In genomic region chr6:42727084-42727601, GRCh38 we compare ENCODE assay signal across 8 cellular contexts. TPM values are rescaled to one million over a fixed set of nuclear protein-coding genes. Genes with fewer than 3 reads are reported as not detected.
DNase-seq lines count a peak whose midpoint lies in the region; ATAC-seq and TF ChIP-seq lines count a peak whose summit lies in the region.

No MANE protein-coding gene starts in this region.

- no peak overlapping the region for H3K4ac ChIP-seq in H9 (ENCODE audit: low read depth, low read length)

- no peak overlapping the region for H2BK120ac ChIP-seq in H9 (ENCODE audit: low read depth, low read length, poor library complexity, severe bottlenecking)

- no peak for DNase-seq in AG04449 (ENCODE audit: low read depth, low spot score)
- DNase-seq in H9 = peak; percentile 34
- no peak for DNase-seq in adipocyte (ENCODE audit: low read depth)
- DNase-seq in left colon = peak in 1 of 2 donors; percentile 33
- DNase-seq in stimulated activated naive B cell treated with anti-CD40 and anti-IgM and Interleukin-4, amounts not matched to agents 10 μg/mL and 1 μg/mL and 100 μg/mL, for 72 hours = no peak
- DNase-seq in T1000 (lab: John Stamatoyannopoulos, UW) = no peak
- DNase-seq in A172 (ENCODE audit: low spot score) = no peak

- H2BK12ac ChIP-seq in H9 (ENCODE audit: insufficient read length, low read depth, low read length) = no peak overlapping the region

- TF ChIP-seq CTCF in AG04449 (IDR thresholded peaks at IDR 0.05; ENCODE audit: insufficient read depth, low read length, missing control alignments) (no peak), H9 (conservative IDR thresholded peaks at IDR 0.05) (no peak)

- H3K27ac Mint-ChIP-seq in H9 = no peak overlapping the region; a peak in 1 of 7 replicates
- peak overlapping the region; percentile 96 for H3K27ac Mint-ChIP-seq in stimulated activated naive B cell treated with anti-CD40 and anti-IgM and Interleukin-4, amounts not matched to agents 10 μg/mL and 1 μg/mL and 100 μg/mL, for 72 hours

- peaks cover 3% of the 10 kb centered on the region in 2 experiments; a peak in 3 of 4 replicates for H3K4me1 Mint-ChIP-seq in H9
- peaks cover 14 to 21% of the 10 kb centered on the region in 2 donors for H3K4me1 Mint-ChIP-seq in stimulated activated naive B cell treated with anti-CD40 and anti-IgM and Interleukin-4, amounts not matched to agents 10 μg/mL and 1 μg/mL and 100 μg/mL, for 72 hours

- peaks cover 2% of the 10 kb centered on the region for H3K27me3 Mint-ChIP-seq in H9 (ENCODE audit: low read depth)
- no peaks in the 10 kb centered on the region for H3K27me3 Mint-ChIP-seq in stimulated activated naive B cell treated with anti-CD40 and anti-IgM and Interleukin-4, amounts not matched to agents 10 μg/mL and 1 μg/mL and 100 μg/mL, for 72 hours

- no peak overlapping the region for H3K27ac ChIP-seq in H9 (ENCODE audit: insufficient read length, low read depth, low read length)

- no peaks in the 10 kb centered on the region for H3K79me1 ChIP-seq in H9 (ENCODE audit: insufficient read depth, low read depth, low read length, poor library complexity, severe bottlenecking)

- no peak overlapping the region for H3K18ac ChIP-seq in H9 (ENCODE audit: insufficient read length, low read depth, low read length)

- H3K23ac ChIP-seq in H9 (ENCODE audit: insufficient read length, low read depth, low read length) = no peak overlapping the region

- CTCF ChIA-PET in AG04449 (lab: Yijun Ruan, JAX) = interaction anchor here (0.6 to 7.2 kb wide), 24 partner anchors 8 to 173 kb away, joined by 3 to 143 read pairs (median 7); partner anchors contain the start of gene RPL7L1

- H4K8ac ChIP-seq in H9 (replicated peaks; ENCODE audit: insufficient read length, low read depth, low read length) = no peak overlapping the region

- no peaks in the 10 kb centered on the region for H3K36me3 ChIP-seq in adipocyte (ENCODE audit: control insufficient read depth, insufficient read depth, low read length, severe bottlenecking)

- ATAC-seq in left colon (peak; percentile 47), GM19452 (IDR thresholded peaks at IDR 0.05; ENCODE audit: unreplicated experiment) (no peak)
- ATAC-seq in stimulated activated naive B cell treated with anti-CD40 and anti-IgM and Interleukin-4, amounts not matched to agents 10 μg/mL and 1 μg/mL and 100 μg/mL, for 72 hours (replicated peaks) = peak; percentile 22 to 43

- H2AK5ac ChIP-seq in H9 (ENCODE audit: insufficient read length, low read length) = no peak overlapping the region

- no peaks in the 10 kb centered on the region for H3K4me1 ChIP-seq in H9 (ENCODE audit: insufficient read depth, low read length)
- H3K4me1 ChIP-seq in adipocyte (ENCODE audit: control insufficient read depth, insufficient read depth, low read length) = peaks cover 13% of the 10 kb centered on the region

- POLR2A ChIA-PET in AG04449 (lab: Yijun Ruan, JAX) = interaction anchor here (1.0 kb wide), 1 partner anchor 25 kb away, joined by 3 read pairs; no protein-coding TSS in a partner anchor

- H2BK15ac ChIP-seq in H9 (ENCODE audit: low read depth, low read length) = no peak overlapping the region

- H3K9me3 Mint-ChIP-seq in H9 = no peaks in the 10 kb centered on the region; a peak in 1 of 5 replicates
- H3K9me3 Mint-ChIP-seq in stimulated activated naive B cell treated with anti-CD40 and anti-IgM and Interleukin-4, amounts not matched to agents 10 μg/mL and 1 μg/mL and 100 μg/mL, for 72 hours = no peaks in the 10 kb centered on the region

- no peak overlapping the region for H3K56ac ChIP-seq in H9 (ENCODE audit: insufficient read length, low read depth, low read length)

- no peak overlapping the region for H2BK20ac ChIP-seq in H9 (ENCODE audit: low read depth, low read length, poor library complexity, severe bottlenecking)

- H3K9me3 ChIP-seq in H9 (ENCODE audit: control insufficient read depth, low read depth, low read length) (no peaks in the 10 kb centered on the region), adipocyte (ENCODE audit: control insufficient read depth, low read length) (no peaks in the 10 kb centered on the region)

- H3T11ph ChIP-seq in H9 (ENCODE audit: low read length) = no peak overlapping the region

- H3K36me3 Mint-ChIP-seq in H9 (ENCODE audit: insufficient read depth in 1 of 3, low read depth in 3 of 3) = no peaks in the 10 kb centered on the region
- H3K36me3 Mint-ChIP-seq in stimulated activated naive B cell treated with anti-CD40 and anti-IgM and Interleukin-4, amounts not matched to agents 10 μg/mL and 1 μg/mL and 100 μg/mL, for 72 hours = no peaks in the 10 kb centered on the region

- no peak overlapping the region for H2AFZ ChIP-seq in H9 (ENCODE audit: low read length)

- no peaks in the 10 kb centered on the region for H3K27me3 ChIP-seq in H9 (ENCODE audit: insufficient read depth, low read length)
- no peaks in the 10 kb centered on the region for H3K27me3 ChIP-seq in adipocyte (replicated peaks; ENCODE audit: control insufficient read depth, insufficient read depth, low read length)

- no CpG with 5 or more reads among the region's 51 CpGs for WGBS in H9 (ENCODE audit: extremely low coverage, insufficient read length, low lambda C conversion rate)

- no peak overlapping the region for H3K14ac ChIP-seq in H9 (ENCODE audit: insufficient read depth, low read length)

- no peak overlapping the region for H3K4me2 ChIP-seq in H9 (ENCODE audit: insufficient read depth, insufficient read length, low read length)

- H3K4me3 Mint-ChIP-seq in H9 = no peak overlapping the region
- H3K4me3 Mint-ChIP-seq in stimulated activated naive B cell treated with anti-CD40 and anti-IgM and Interleukin-4, amounts not matched to agents 10 μg/mL and 1 μg/mL and 100 μg/mL, for 72 hours = peak overlapping the region; percentile 90 to 94

- no peaks in the 10 kb centered on the region for H3K79me2 ChIP-seq in H9 (ENCODE audit: insufficient read depth, low read length)

- H2BK5ac ChIP-seq in H9 (ENCODE audit: insufficient read length, low read length) = no peak overlapping the region

- H3K4me3 ChIP-seq in AG04449 (ENCODE audit: low read depth, low read length) = peak overlapping the region; percentile 34
- H3K4me3 ChIP-seq in adipocyte (ENCODE audit: low read length) = peak overlapping the region; percentile 79

- H3K9ac ChIP-seq in H9 (ENCODE audit: extremely low read depth, insufficient read length, low read length) (no peak overlapping the region), adipocyte (ENCODE audit: low read length) (peak overlapping the region; percentile 81)

- H4K20me1 ChIP-seq in H9 (ENCODE audit: control insufficient read depth, insufficient read depth, insufficient read length) = no peaks in the 10 kb centered on the region

- H4K5ac ChIP-seq in H9 (ENCODE audit: insufficient read length, low read depth, low read length) = no peak overlapping the region

- H4K91ac ChIP-seq in H9 (ENCODE audit: insufficient read length, low read depth, low read length) = no peak overlapping the region

- intact Hi-C loops in left colon (cut with DNase I, micrococcal nuclease) = loop anchor here in 1 of 2 donors (5.0 kb wide), 1 partner anchor 65 kb away; no protein-coding TSS in a partner anchor

- H3K23me2 ChIP-seq in H9 (ENCODE audit: insufficient read length, low read depth, low read length, poor library complexity, severe bottlenecking) = no peaks in the 10 kb centered on the region

RNA-seq across cellular contexts. Expression of gene PRPH2, which starts 4.7 kb away (rescaled TPM):
- total RNA-seq in H9 (2021) = 0.31 and 0.39 TPM in 2 replicates
- under 1 TPM; 0.40 to 0.67 TPM for total RNA-seq in left colon
- not detected in 2 replicates for total RNA-seq in A172 (2014; rRNA removed; shearing (Covaris generic))

RNA-seq across cellular contexts. Expression of gene TBCC, which starts 18.8 kb away (rescaled TPM):
- total RNA-seq in H9 (2021) (25.6 and 30.2 TPM in 2 replicates), left colon (10 to 100 TPM; 21.3 to 26.4 TPM)
- 44.7 and 50.0 TPM in 2 replicates for total RNA-seq in A172 (2014; rRNA removed; shearing (Covaris generic))

RNA-seq across cellular contexts. Expression of gene BICRAL, which starts 54.7 kb away (rescaled TPM):
- total RNA-seq in H9 (2021) (9.7 and 9.8 TPM in 2 replicates), left colon (10 to 100 TPM; 20.2 to 20.5 TPM)
- 3.7 and 3.9 TPM in 2 replicates for total RNA-seq in A172 (2014; rRNA removed; shearing (Covaris generic))

Comparison
In these comparisons a context has a peak if more than half of its experiments do, and no peak if none do; other contexts are left out.
1. H3K4me3 Mint-ChIP-seq: peak in stimulated activated naive B cell treated with anti-CD40 and anti-IgM and Interleukin-4, amounts not matched to agents 10 μg/mL and 1 μg/mL and 100 μg/mL, for 72 hours (2 of 2); none in H9 (0 of 2).